In genomic region chr6:105483492-105483891, GRCh38 we compare ENCODE assay signal across 14 cellular contexts.
DNase-seq lines count a peak whose midpoint lies in the region; ATAC-seq, FAIRE-seq and TF ChIP-seq lines count a peak whose summit lies in the region.
"Had no signal": no experiment of that assay in that cellular context is flagged by ENCODE, and none has a peak within 500 bp of the region (broad histone marks: within the 10 kb centered on the region; RNA-seq: fewer than 3 reads in every experiment).

No MANE protein-coding gene starts in this region.

- H3K36me3 Mint-ChIP-seq in Caco-2 (ENCODE audit: insufficient read depth, unreplicated experiment) (no peaks in the 10 kb centered on the region), endodermal cell (ENCODE audit: low read depth) (no peaks in the 10 kb centered on the region)
- H3K36me3 Mint-ChIP-seq: activated naive CD8-positive, alpha-beta T cell treated with anti-CD3 and anti-CD28 coated beads for 36 hours; naive B cell had no signal

- H3K9me3 Mint-ChIP-seq in Caco-2 (ENCODE audit: unreplicated experiment) = no peaks in the 10 kb centered on the region
- H3K9me3 Mint-ChIP-seq in endodermal cell = no peaks in the 10 kb centered on the region
- H3K9me3 Mint-ChIP-seq: activated naive CD8-positive, alpha-beta T cell treated with anti-CD3 and anti-CD28 coated beads for 36 hours; naive B cell had no signal

- TF ChIP-seq RAD21 in GM12878 (IDR thresholded peaks at IDR 0.05; ENCODE audit: insufficient read depth, low read depth, low read length) = no peak

- CTCF ChIA-PET in GM12878 (lab: Yijun Ruan, JAX) = interaction anchor here (0.7 to 7.5 kb wide), 23 partner anchors 10 to 1029 kb away, joined by 3 to 112 read pairs (median 6); partner anchors contain the start of gene PRDM1
- CTCF ChIA-PET in Caco-2 (lab: Charles Lee) = no interaction called here

- TF ChIP-seq POLR2A in GM12878 (IDR thresholded peaks at IDR 0.05; ENCODE audit: low read depth, low read length) = no peak

- no peak for TF ChIP-seq EP300 in GM12878 (IDR thresholded peaks at IDR 0.05; ENCODE audit: borderline replicate concordance in 1 of 2, control insufficient read depth in 1 of 2, low read depth in 2 of 2, low read length in 2 of 2)

- no peaks in the 10 kb centered on the region for H3K27me3 Mint-ChIP-seq in Caco-2 (ENCODE audit: insufficient read depth, unreplicated experiment)
- no peaks in the 10 kb centered on the region for H3K27me3 Mint-ChIP-seq in endodermal cell (ENCODE audit: insufficient read depth)

- POLR2A ChIA-PET in GM12878 (lab: Charles Lee) (interaction anchor here (0.7 to 4.9 kb wide), 8 partner anchors 10 to 604 kb away, joined by 3 to 47 read pairs (median 4); no protein-coding TSS in a partner anchor), Caco-2 (lab: Charles Lee) (no interaction called here)

- intact Hi-C loops in GM12878 (cut with micrococcal nuclease; ENCODE audit: unreplicated experiment) (loop anchor here (1.0 to 10.0 kb wide), 7 partner anchors 25 to 1039 kb away; no protein-coding TSS in a partner anchor), Caco-2 (cut with micrococcal nuclease; ENCODE audit: unreplicated experiment) (loop anchor here (10.0 kb wide), 1 partner anchor 511 kb away; no protein-coding TSS in a partner anchor), left ventricle myocardium inferior (cut with micrococcal nuclease) (loop anchor here (10.0 kb wide), 2 partner anchors 251 to 741 kb away; no protein-coding TSS in a partner anchor)

- no peak overlapping the region for H3K27ac Mint-ChIP-seq in Caco-2 (ENCODE audit: unreplicated experiment)
- H3K27ac Mint-ChIP-seq in endodermal cell = no peak overlapping the region
- H3K27ac Mint-ChIP-seq: activated naive CD8-positive, alpha-beta T cell treated with anti-CD3 and anti-CD28 coated beads for 36 hours had no signal

- peaks cover 45% of the 10 kb centered on the region for H3K4me1 Mint-ChIP-seq in Caco-2 (ENCODE audit: low read depth, unreplicated experiment)
- H3K4me1 Mint-ChIP-seq in endodermal cell = peaks cover 29% of the 10 kb centered on the region

- no peak overlapping the region for H3K4me2 ChIP-seq in GM12878 (ENCODE audit: control insufficient read depth, insufficient read depth)

- H3K4me1 ChIP-seq in GM12878 (ENCODE audit: control insufficient read depth, insufficient read depth, low read length) (peaks cover 43% of the 10 kb centered on the region), neuron (ENCODE audit: insufficient read depth, low read length) (peaks cover 23% of the 10 kb centered on the region), Caco-2 (peaks cover 28% of the 10 kb centered on the region; the same call in 1 of the 2 replicates), left ventricle myocardium inferior (peaks cover 40% of the 10 kb centered on the region), endodermal cell (ENCODE audit: control insufficient read depth, insufficient read depth, low read length) (peaks cover 5% of the 10 kb centered on the region)

- H3K79me2 ChIP-seq in GM12878 (ENCODE audit: control insufficient read depth, insufficient read depth, low read length) = no peaks in the 10 kb centered on the region

- 56% methylated on average over 4 of the region's 4 CpGs for WGBS in GM12878 (ENCODE audit: insufficient coverage, insufficient replicate concordance, low lambda C conversion rate, missing lambda C conversion rate)
- 63 to 69% methylated on average over 3 to 4 of the region's 4 CpGs for WGBS in endodermal cell (ENCODE audit: insufficient coverage in 1 of 2, insufficient read length in 1 of 2), 2 experiments

- BruUV-seq in GM12878 (replicated peaks; lab: Mats Ljungman, UMichigan) (no TSS peak), Caco-2 (replicated peaks; lab: Mats Ljungman, UMichigan) (no TSS peak)

- FAIRE-seq in GM12878 (lab: Jason Lieb, UNC) = no peak

- H4K20me1 ChIP-seq in GM12878 (ENCODE audit: control insufficient read depth, insufficient read depth) = no peaks in the 10 kb centered on the region

- DNase-seq in EL (peak; percentile 59), NCI-H226 (peak; percentile 51), GM12878 (ENCODE audit: low read depth, low spot score) (no peak), Caco-2 (no peak), left ventricle myocardium inferior (no peak), endodermal cell (no peak)
- DNase-seq: activated CD4-positive, alpha-beta T cell treated with anti-CD3 and anti-CD28 coated beads for 48 hours; activated naive CD8-positive, alpha-beta T cell treated with anti-CD3 and anti-CD28 coated beads for 36 hours; effector memory CD4-positive, alpha-beta T cell; naive B cell; NCI-H446 treated with DMSO at 0.1 percent for 48 hours had no signal

- RAD21 ChIA-PET in GM12878 (lab: Charles Lee; ENCODE audit: unreplicated experiment) = interaction anchor here (0.7 to 8.9 kb wide), 25 partner anchors 10 to 962 kb away, joined by 3 to 184 read pairs (median 7); partner anchors contain the start of gene PRDM1

- in situ Hi-C loops in GM12878 (cut with MboI) = no loop called here

- H2AFZ ChIP-seq in GM12878 (ENCODE audit: control insufficient read depth, low read depth, low read length) = no peak overlapping the region
- H2AFZ ChIP-seq in neuron (ENCODE audit: low read depth, low read length) = peak overlapping the region; percentile 78

- H3K9me3 ChIP-seq in GM12878 (replicated peaks; ENCODE audit: control insufficient read depth, insufficient read depth, low read length) (peaks cover 6% of the 10 kb centered on the region; the same call in 2 of the 3 replicates), neuron (ENCODE audit: low read length) (no peaks in the 10 kb centered on the region), Caco-2 (no peaks in the 10 kb centered on the region), left ventricle myocardium inferior (replicated peaks) (no peaks in the 10 kb centered on the region), endodermal cell (ENCODE audit: control insufficient read depth, low read length) (no peaks in the 10 kb centered on the region)

- H3K27ac ChIP-seq in GM12878 (ENCODE audit: control insufficient read depth, insufficient read depth) (no peak overlapping the region), left ventricle myocardium inferior (replicated peaks) (no peak overlapping the region), endodermal cell (ENCODE audit: low read depth, low read length) (no peak overlapping the region)
- H3K27ac ChIP-seq: SK-N-MC had no signal

- H3K9ac ChIP-seq in GM12878 (ENCODE audit: control insufficient read depth, insufficient read depth, low read length) = no peak overlapping the region
- no peak overlapping the region for H3K9ac ChIP-seq in endodermal cell (ENCODE audit: extremely low read depth, low read length, poor library complexity, severe bottlenecking)

- H3K27me3 ChIP-seq in GM12878 (replicated peaks in 1 of 2; ENCODE audit: control insufficient read depth in 2 of 2, insufficient read depth in 2 of 2, low read length in 1 of 2) (no peaks in the 10 kb centered on the region), neuron (ENCODE audit: insufficient read depth, low read length) (no peaks in the 10 kb centered on the region), Caco-2 (replicated peaks; ENCODE audit: control insufficient read depth, insufficient read depth, low read length) (no peaks in the 10 kb centered on the region), left ventricle myocardium inferior (ENCODE audit: low read depth) (no peaks in the 10 kb centered on the region), endodermal cell (ENCODE audit: control insufficient read depth, insufficient read depth, low read length, poor library complexity, severe bottlenecking) (no peaks in the 10 kb centered on the region)

- SMC1A ChIA-PET in GM12878 (lab: Charles Lee; ENCODE audit: uncharacterized antibody, unreplicated experiment) = interaction anchor here (0.6 to 8.2 kb wide), 30 partner anchors 9 to 962 kb away, joined by 3 to 100 read pairs (median 4); partner anchors contain the start of gene PRDM1

- TF ChIP-seq CTCF in GM12878 (IDR thresholded peaks at IDR 0.05 in 2 of 3, conservative IDR thresholded peaks at IDR 0.05 in 1 of 3; ENCODE audit: control insufficient read depth in 2 of 3, extremely low read depth in 1 of 3, insufficient read depth in 1 of 3, low read depth in 3 of 3, low read length in 3 of 3) (no peak), Caco-2 (IDR thresholded peaks at IDR 0.05; ENCODE audit: insufficient read depth in 1 of 2, low read depth in 1 of 2, low read length in 1 of 2, severe bottlenecking in 1 of 2, unreplicated experiment in 1 of 2) (no peak), left ventricle myocardium inferior (IDR thresholded peaks at IDR 0.05; ENCODE audit: borderline replicate concordance) (no peak), endodermal cell (conservative IDR thresholded peaks at IDR 0.05) (no peak)

- H3K4me3 Mint-ChIP-seq in Caco-2 (ENCODE audit: unreplicated experiment) (no peak overlapping the region), endodermal cell (no peak overlapping the region)
- H3K4me3 Mint-ChIP-seq: activated naive CD8-positive, alpha-beta T cell treated with anti-CD3 and anti-CD28 coated beads for 36 hours; naive B cell had no signal

- ATAC-seq in GM12878 (peak; percentile 15; the same call in 1 of the 3 replicates), GM18873 (IDR thresholded peaks at IDR 0.05; ENCODE audit: low FRiP score, unreplicated experiment) (no peak)

- H3K36me3 ChIP-seq in GM12878 (ENCODE audit: control insufficient read depth in 2 of 2, insufficient read depth in 2 of 2, low read length in 1 of 2) = no peaks in the 10 kb centered on the region
- no peaks in the 10 kb centered on the region for H3K36me3 ChIP-seq in neuron (ENCODE audit: insufficient read depth, low read length)
- no peaks in the 10 kb centered on the region for H3K36me3 ChIP-seq in Caco-2 (ENCODE audit: control insufficient read depth, insufficient read depth, low read length)
- H3K36me3 ChIP-seq in left ventricle myocardium inferior = no peaks in the 10 kb centered on the region
- H3K36me3 ChIP-seq in endodermal cell (ENCODE audit: control insufficient read depth, insufficient read depth, low read length) = no peaks in the 10 kb centered on the region

- no peak overlapping the region for H3K4me3 ChIP-seq in GM12878
- no peak overlapping the region for H3K4me3 ChIP-seq in neuron (ENCODE audit: low read length)
- no peak overlapping the region for H3K4me3 ChIP-seq in Caco-2 (ENCODE audit: low read depth, low read length)
- H3K4me3 ChIP-seq in left ventricle myocardium inferior = no peak overlapping the region
- H3K4me3 ChIP-seq in endodermal cell (ENCODE audit: low read length) = no peak overlapping the region
- H3K4me3 ChIP-seq: SK-N-MC had no signal

TF ChIP-seq in GM12878, 131 proteins besides CTCF, POLR2A, EP300 and RAD21 (continues in another document):
- no peak for TF ChIP-seq LARP7 (IDR thresholded peaks at IDR 0.05)
- no peak for TF ChIP-seq HDGF (IDR thresholded peaks at IDR 0.05)

Comparison
In these comparisons a context has a peak if more than half of its experiments do, and no peak if none do; other contexts are left out.
1. DNase-seq: peak in EL (single experiment) and NCI-H226 (single experiment); none in GM12878 (single experiment), Caco-2 (0 of 2), left ventricle myocardium inferior (single experiment) and endodermal cell (single experiment).